8 cellular contexts compared by ENCODE assay signal in genomic region chr14:32075636-32076277, GRCh38. TPM values are rescaled to one million over a fixed set of nuclear protein-coding genes. Genes with fewer than 3 reads are reported as not detected.
DNase-seq lines count a peak whose midpoint lies in the region; ATAC-seq and TF ChIP-seq lines count a peak whose summit lies in the region.

No MANE protein-coding gene starts in this region.

- no peak for TF ChIP-seq CTCF in lower leg skin (IDR thresholded peaks at IDR 0.05)

- H3K9ac ChIP-seq in duodenal mucosa (ENCODE audit: low read depth in 1 of 2, low read length in 2 of 2): peak overlapping the region; percentile 90 to 100

- WGBS in lower leg skin, 2 donors: 0 to 1% methylated on average over 17 to 22 of the region's 23 CpGs

- intact Hi-C loops in lower leg skin (cut with DNase I; ENCODE audit: low total_unique reads): no loop called here

- no peaks in the 10 kb centered on the region for H3K9me3 ChIP-seq in duodenal mucosa (ENCODE audit: control insufficient read depth in 1 of 2, low read length in 2 of 2)

- DNase-seq in NCI-H748 (lab: John Stamatoyannopoulos, UW; ENCODE audit: unreplicated experiment) (peak; percentile 48), NCI-H748 treated with DMSO at 0.1 percent for 48 hours (lab: John Stamatoyannopoulos, UW) (no peak), RPMI7951 (ENCODE audit: low read depth) (peak; percentile 15), lower leg skin (ENCODE audit: low spot score in 2 of 2) (peak in 1 of 2 donors; percentile 58)

- no peaks in the 10 kb centered on the region for H3K36me3 ChIP-seq in duodenal mucosa (ENCODE audit: control insufficient read depth in 1 of 2, insufficient read depth in 2 of 2, low read length in 2 of 2)

- no peaks in the 10 kb centered on the region for H3K27me3 ChIP-seq in duodenal mucosa (ENCODE audit: control insufficient read depth in 1 of 2, insufficient read depth in 2 of 2, low read length in 2 of 2)

- peak; percentile 27 for ATAC-seq in HG02759 (IDR thresholded peaks at IDR 0.05; ENCODE audit: unreplicated experiment)
- no peak for ATAC-seq in HG02571 (IDR thresholded peaks at IDR 0.05; ENCODE audit: unreplicated experiment)

- H3K4me1 ChIP-seq in duodenal mucosa (ENCODE audit: control insufficient read depth in 1 of 2, insufficient read depth in 2 of 2, low read length in 2 of 2): peaks cover 11 to 16% of the 10 kb centered on the region in 2 donors

- H3K4me3 ChIP-seq in duodenal mucosa (ENCODE audit: low read depth in 1 of 2, low read length in 2 of 2) (peak overlapping the region; percentile 92 to 98), lower leg skin (ENCODE audit: low read depth, poor library complexity, severe bottlenecking) (peak overlapping the region; percentile 70)

- TF ChIP-seq POLR2A in lower leg skin (IDR thresholded peaks at IDR 0.05): no peak

- peak overlapping the region; percentile 89 for H3K27ac ChIP-seq in duodenal mucosa (ENCODE audit: low read depth, low read length)
- H3K27ac ChIP-seq in temporal lobe (ENCODE audit: low read depth, low read length): peak overlapping the region; percentile 98

RNA-seq across cellular contexts. Expression of gene ARHGAP5, which starts 1.3 kb away (rescaled TPM):
- total RNA-seq in RPMI7951 (2014; rRNA removed; shearing (Covaris generic)): 52.5 and 66.9 TPM in 2 replicates
- 10 to 100 TPM; 86.4 to 97.5 (median 95.2) TPM for total RNA-seq in lower leg skin
- 242 TPM for total RNA-seq in temporal lobe
